In the genomic region with DNA sequence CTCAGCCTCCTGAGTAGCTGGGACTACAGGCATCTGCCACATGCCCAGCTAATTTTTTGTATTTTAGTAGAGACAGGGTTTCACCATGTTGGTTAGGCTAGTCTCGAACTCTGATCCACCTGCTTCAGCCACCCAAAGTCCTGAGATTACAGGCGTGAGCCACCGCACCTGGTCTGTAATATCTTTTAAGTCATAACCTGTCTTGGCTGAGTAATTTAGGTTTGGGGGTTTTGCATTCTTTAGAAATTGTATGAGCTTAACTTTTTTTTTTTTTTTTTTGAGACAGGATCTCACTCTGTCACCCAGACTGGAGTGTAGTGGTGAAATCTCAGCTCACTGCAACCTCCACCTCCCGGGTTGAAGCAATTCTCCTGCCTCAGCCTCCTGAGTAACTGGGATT, we compare ENCODE assay signal across 7 cellular contexts. TPM values are rescaled to one million over a fixed set of nuclear protein-coding genes. Genes with fewer than 3 reads are reported as not detected.
DNase-seq lines count a peak whose midpoint lies in the region; ATAC-seq and TF ChIP-seq lines count a peak whose summit lies in the region.
"Not testable (repeated sequence)": the region's sequence is repeated elsewhere in the genome, so short reads cannot be mapped to it uniquely, and the experiment has no call there.

No MANE protein-coding gene starts in this region.

- not testable (repeated sequence) for H3K27me3 ChIP-seq in CD4-positive, alpha-beta T cell (ENCODE audit: control insufficient read depth, insufficient read depth, low read length); spleen (replicated peaks in 1 of 7)

- not testable (repeated sequence) for H3K36me3 Mint-ChIP-seq in CD4-positive, alpha-beta T cell (ENCODE audit: low read depth); T-helper 1 cell treated with Interleukin-12 subunit alpha and Interleukin-12 subunit beta and Interleukin-4 antibody, amounts not matched to agents 30 μg/mL and 1 μg/mL, for 36 hours (ENCODE audit: low read depth); activated CD4-positive, alpha-beta T cell treated with anti-CD3 and anti-CD28 coated beads, Interleukin-2, amount 10 ng/mL, durations not matched to agents 7 days and 5 days (ENCODE audit: low read depth); activated T-helper 1 cell treated with anti-CD3 and anti-CD28 coated beads, Interleukin-12 subunit alpha, Interleukin-12 subunit beta, Interleukin-2, Interleukin-4 antibody, amounts not matched to agents 30 ng/mL and 10 ng/mL and 1 ng/mL, durations not matched to agents 14 hours and 24 hours and 36 hours (ENCODE audit: low read depth); activated naive CD8-positive, alpha-beta T cell treated with anti-CD3 and anti-CD28 coated beads, Interleukin-2, amount 10 ng/mL, durations not matched to agents 7 days and 5 days

- 66 to 88% (median 68%) methylated on average over 4 of the region's 4 CpGs for WGBS in spleen, 5 donors

- H3K4me3 ChIP-seq in spleen: not testable (repeated sequence)

- peak overlapping the region; percentile 64 for H3K27ac ChIP-seq in CD4-positive, alpha-beta T cell (ENCODE audit: low read depth, low read length)
- H3K27ac ChIP-seq in KOPT-K1 (ENCODE audit: low read depth, low read length, poor library complexity, severe bottlenecking) (peak overlapping the region; percentile 42), spleen (peak overlapping the region in 6 of 8 donors; percentile 20 to 71 (median 58))

- peak overlapping the region; percentile 7 for H3K4me3 Mint-ChIP-seq in CD4-positive, alpha-beta T cell
- not testable (repeated sequence) for H3K4me3 Mint-ChIP-seq in T-helper 1 cell treated with Interleukin-12 subunit alpha and Interleukin-12 subunit beta and Interleukin-4 antibody, amounts not matched to agents 30 μg/mL and 1 μg/mL, for 36 hours; activated CD4-positive, alpha-beta T cell treated with anti-CD3 and anti-CD28 coated beads, Interleukin-2, amount 10 ng/mL, durations not matched to agents 7 days and 5 days
- peak overlapping the region; percentile 7 for H3K4me3 Mint-ChIP-seq in activated T-helper 1 cell treated with anti-CD3 and anti-CD28 coated beads, Interleukin-12 subunit alpha, Interleukin-12 subunit beta, Interleukin-2, Interleukin-4 antibody, amounts not matched to agents 30 ng/mL and 10 ng/mL and 1 ng/mL, durations not matched to agents 14 hours and 24 hours and 36 hours
- peak overlapping the region; percentile 58 for H3K4me3 Mint-ChIP-seq in activated naive CD8-positive, alpha-beta T cell treated with anti-CD3 and anti-CD28 coated beads, Interleukin-2, amount 10 ng/mL, durations not matched to agents 7 days and 5 days

- intact Hi-C loops in CD4-positive, alpha-beta T cell (cut with DNase I, micrococcal nuclease): loop anchor here in 1 of 2 experiments (1.0 to 10.0 kb wide), 3 partner anchors 8 to 746 kb away; a partner anchor contains a TSS
- intact Hi-C loops in activated T-helper 1 cell treated with anti-CD3 and anti-CD28 coated beads, Interleukin-12 subunit alpha, Interleukin-12 subunit beta, Interleukin-2, Interleukin-4 antibody, amounts not matched to agents 30 ng/mL and 10 ng/mL and 1 ng/mL, durations not matched to agents 14 hours and 24 hours and 36 hours (cut with micrococcal nuclease): loop anchor here (10.0 kb wide), 3 partner anchors 466 to 1784 kb away; a partner anchor contains a TSS
- intact Hi-C loops in spleen (cut with DNase I; ENCODE audit: low total_unique reads): not testable (repeated sequence)

- H3K4me1 Mint-ChIP-seq in CD4-positive, alpha-beta T cell (ENCODE audit: low read depth): peaks cover 39% of the 10 kb centered on the region
- H3K4me1 Mint-ChIP-seq in T-helper 1 cell treated with Interleukin-12 subunit alpha and Interleukin-12 subunit beta and Interleukin-4 antibody, amounts not matched to agents 30 μg/mL and 1 μg/mL, for 36 hours (ENCODE audit: low read depth): peaks cover 32% of the 10 kb centered on the region
- H3K4me1 Mint-ChIP-seq in activated CD4-positive, alpha-beta T cell treated with anti-CD3 and anti-CD28 coated beads, Interleukin-2, amount 10 ng/mL, durations not matched to agents 7 days and 5 days: peaks cover 40% of the 10 kb centered on the region
- peaks cover 33% of the 10 kb centered on the region for H3K4me1 Mint-ChIP-seq in activated T-helper 1 cell treated with anti-CD3 and anti-CD28 coated beads, Interleukin-12 subunit alpha, Interleukin-12 subunit beta, Interleukin-2, Interleukin-4 antibody, amounts not matched to agents 30 ng/mL and 10 ng/mL and 1 ng/mL, durations not matched to agents 14 hours and 24 hours and 36 hours (ENCODE audit: low read depth)
- peaks cover 21% of the 10 kb centered on the region for H3K4me1 Mint-ChIP-seq in activated naive CD8-positive, alpha-beta T cell treated with anti-CD3 and anti-CD28 coated beads, Interleukin-2, amount 10 ng/mL, durations not matched to agents 7 days and 5 days

- CTCF ChIA-PET in CD4-positive, alpha-beta T cell (lab: Charles Lee): interaction anchor here (0.6 to 2.2 kb wide), 3 partner anchors 9 to 417 kb away, joined by 3 to 11 read pairs (median 6); a partner anchor contains a TSS
- CTCF ChIA-PET in activated CD4-positive, alpha-beta T cell treated with anti-CD3 and anti-CD28 coated beads, Interleukin-2, amount 10 ng/mL, durations not matched to agents 7 days and 5 days (lab: Charles Lee): interaction anchor here (0.6 to 3.4 kb wide), 4 partner anchors 9 to 94 kb away, joined by 3 to 26 read pairs (median 4); no protein-coding TSS in a partner anchor

- TF ChIP-seq POLR2A in spleen (IDR thresholded peaks at IDR 0.05): not testable (repeated sequence)

- ATAC-seq in CD4-positive, alpha-beta T cell (ENCODE audit: poor library complexity); activated naive CD8-positive, alpha-beta T cell treated with anti-CD3 and anti-CD28 coated beads, Interleukin-2, amount 10 ng/mL, durations not matched to agents 7 days and 5 days (ENCODE audit: low read depth): not testable (repeated sequence)

- not testable (repeated sequence) for H3K9me3 ChIP-seq in CD4-positive, alpha-beta T cell (ENCODE audit: control insufficient read depth, low read length); KOPT-K1 (ENCODE audit: insufficient read depth, low read length, poor library complexity, severe bottlenecking); spleen

- H3K4me1 ChIP-seq in spleen: peaks cover under 1 to 14% (median 7%) of the 10 kb centered on the region in 6 donors

- H3K9me3 Mint-ChIP-seq in CD4-positive, alpha-beta T cell; T-helper 1 cell treated with Interleukin-12 subunit alpha and Interleukin-12 subunit beta and Interleukin-4 antibody, amounts not matched to agents 30 μg/mL and 1 μg/mL, for 36 hours; activated CD4-positive, alpha-beta T cell treated with anti-CD3 and anti-CD28 coated beads, Interleukin-2, amount 10 ng/mL, durations not matched to agents 7 days and 5 days; activated T-helper 1 cell treated with anti-CD3 and anti-CD28 coated beads, Interleukin-12 subunit alpha, Interleukin-12 subunit beta, Interleukin-2, Interleukin-4 antibody, amounts not matched to agents 30 ng/mL and 10 ng/mL and 1 ng/mL, durations not matched to agents 14 hours and 24 hours and 36 hours; activated naive CD8-positive, alpha-beta T cell treated with anti-CD3 and anti-CD28 coated beads, Interleukin-2, amount 10 ng/mL, durations not matched to agents 7 days and 5 days: not testable (repeated sequence)

- H3K27me3 Mint-ChIP-seq in CD4-positive, alpha-beta T cell; T-helper 1 cell treated with Interleukin-12 subunit alpha and Interleukin-12 subunit beta and Interleukin-4 antibody, amounts not matched to agents 30 μg/mL and 1 μg/mL, for 36 hours (ENCODE audit: low read depth); activated CD4-positive, alpha-beta T cell treated with anti-CD3 and anti-CD28 coated beads, Interleukin-2, amount 10 ng/mL, durations not matched to agents 7 days and 5 days; activated T-helper 1 cell treated with anti-CD3 and anti-CD28 coated beads, Interleukin-12 subunit alpha, Interleukin-12 subunit beta, Interleukin-2, Interleukin-4 antibody, amounts not matched to agents 30 ng/mL and 10 ng/mL and 1 ng/mL, durations not matched to agents 14 hours and 24 hours and 36 hours (ENCODE audit: insufficient read depth); activated naive CD8-positive, alpha-beta T cell treated with anti-CD3 and anti-CD28 coated beads, Interleukin-2, amount 10 ng/mL, durations not matched to agents 7 days and 5 days: not testable (repeated sequence)

- H3K27ac Mint-ChIP-seq in CD4-positive, alpha-beta T cell: peak overlapping the region; percentile 86
- H3K27ac Mint-ChIP-seq in T-helper 1 cell treated with Interleukin-12 subunit alpha and Interleukin-12 subunit beta and Interleukin-4 antibody, amounts not matched to agents 30 μg/mL and 1 μg/mL, for 36 hours: peak overlapping the region; percentile 88
- H3K27ac Mint-ChIP-seq in activated CD4-positive, alpha-beta T cell treated with anti-CD3 and anti-CD28 coated beads, Interleukin-2, amount 10 ng/mL, durations not matched to agents 7 days and 5 days: peak overlapping the region; percentile 76
- peak overlapping the region; percentile 79 for H3K27ac Mint-ChIP-seq in activated T-helper 1 cell treated with anti-CD3 and anti-CD28 coated beads, Interleukin-12 subunit alpha, Interleukin-12 subunit beta, Interleukin-2, Interleukin-4 antibody, amounts not matched to agents 30 ng/mL and 10 ng/mL and 1 ng/mL, durations not matched to agents 14 hours and 24 hours and 36 hours
- peak overlapping the region; percentile 73 for H3K27ac Mint-ChIP-seq in activated naive CD8-positive, alpha-beta T cell treated with anti-CD3 and anti-CD28 coated beads, Interleukin-2, amount 10 ng/mL, durations not matched to agents 7 days and 5 days

- DNase-seq in CD4-positive, alpha-beta T cell; activated CD4-positive, alpha-beta T cell treated with anti-CD3 and anti-CD28 coated beads, Interleukin-2, amount 10 ng/mL, durations not matched to agents 7 days and 5 days; activated T-helper 1 cell treated with anti-CD3 and anti-CD28 coated beads, Interleukin-12 subunit alpha, Interleukin-12 subunit beta, Interleukin-2, Interleukin-4 antibody, amounts not matched to agents 30 ng/mL and 10 ng/mL and 1 ng/mL, durations not matched to agents 14 hours and 24 hours and 36 hours (ENCODE audit: low spot score); activated naive CD8-positive, alpha-beta T cell treated with anti-CD3 and anti-CD28 coated beads, Interleukin-2, amount 10 ng/mL, durations not matched to agents 7 days and 5 days; spleen: not testable (repeated sequence)

- POLR2A ChIA-PET in CD4-positive, alpha-beta T cell (lab: Charles Lee): interaction anchor here (1.1 to 4.6 kb wide), 9 partner anchors 11 to 765 kb away, joined by 3 to 62 read pairs (median 10); a partner anchor contains a TSS
- POLR2A ChIA-PET in activated CD4-positive, alpha-beta T cell treated with anti-CD3 and anti-CD28 coated beads, Interleukin-2, amount 10 ng/mL, durations not matched to agents 7 days and 5 days (lab: Charles Lee): not testable (repeated sequence)
- POLR2A ChIA-PET in activated naive CD8-positive, alpha-beta T cell treated with anti-CD3 and anti-CD28 coated beads, Interleukin-2, amount 10 ng/mL, durations not matched to agents 7 days and 5 days (lab: Charles Lee): interaction anchor here (1.3 to 2.2 kb wide), 4 partner anchors 8 to 23 kb away, joined by 9 to 18 read pairs (median 12); a partner anchor contains a TSS

- TF ChIP-seq CTCF in CD4-positive, alpha-beta T cell (IDR thresholded peaks at IDR 0.05); spleen (IDR thresholded peaks at IDR 0.05 in 8 of 11, conservative IDR thresholded peaks at IDR 0.05 in 3 of 11): not testable (repeated sequence)

- H3K36me3 ChIP-seq in KOPT-K1 (ENCODE audit: insufficient read depth, low read length); spleen: not testable (repeated sequence)

RNA-seq across cellular contexts. Expression of a gene that starts 8.6 kb away (rescaled TPM):
- 10 to 100 TPM; 82.0 to 83.5 TPM for total RNA-seq in CD4-positive, alpha-beta T cell
- total RNA-seq in activated CD4-positive, alpha-beta T cell treated with anti-CD3 and anti-CD28 coated beads, Interleukin-2, amount 10 ng/mL, durations not matched to agents 7 days and 5 days: 100 to 1,000 TPM; 196 to 204 TPM
- total RNA-seq in activated T-helper 1 cell treated with anti-CD3 and anti-CD28 coated beads, Interleukin-12 subunit alpha, Interleukin-12 subunit beta, Interleukin-2, Interleukin-4 antibody, amounts not matched to agents 30 ng/mL and 10 ng/mL and 1 ng/mL, durations not matched to agents 14 hours and 24 hours and 36 hours: 149 and 152 TPM in 2 replicates
- 100 to 1,000 TPM; 163 to 170 TPM for total RNA-seq in activated naive CD8-positive, alpha-beta T cell treated with anti-CD3 and anti-CD28 coated beads, Interleukin-2, amount 10 ng/mL, durations not matched to agents 7 days and 5 days
- total RNA-seq in spleen: 10 to 100 TPM; 49.8 to 76.8 (median 64.2) TPM
- polyA plus RNA-seq in spleen: 10 to 100 TPM; 20.1 to 35.0 (median 23.6) TPM

RNA-seq across cellular contexts. Expression of a gene that starts 51.4 kb away (rescaled TPM):
- total RNA-seq in CD4-positive, alpha-beta T cell: 1 to 10 TPM; 4.5 to 4.6 TPM
- total RNA-seq in activated CD4-positive, alpha-beta T cell treated with anti-CD3 and anti-CD28 coated beads, Interleukin-2, amount 10 ng/mL, durations not matched to agents 7 days and 5 days: 1 to 10 TPM; 1.6 to 2.3 TPM
- 1.4 and 2.0 TPM in 2 replicates for total RNA-seq in activated T-helper 1 cell treated with anti-CD3 and anti-CD28 coated beads, Interleukin-12 subunit alpha, Interleukin-12 subunit beta, Interleukin-2, Interleukin-4 antibody, amounts not matched to agents 30 ng/mL and 10 ng/mL and 1 ng/mL, durations not matched to agents 14 hours and 24 hours and 36 hours
- 1 to 10 TPM; 4.1 to 4.9 TPM for total RNA-seq in activated naive CD8-positive, alpha-beta T cell treated with anti-CD3 and anti-CD28 coated beads, Interleukin-2, amount 10 ng/mL, durations not matched to agents 7 days and 5 days
- 10 to 100 TPM in 2 of 7 donors, 1 to 10 TPM in 5; 4.2 to 11.2 (median 6.3) TPM for total RNA-seq in spleen
- 1 to 10 TPM; 2.5 to 6.5 (median 3.3) TPM for polyA plus RNA-seq in spleen
